Comparison of ENCODE assay signal across 25 cellular contexts in the genomic region with DNA sequence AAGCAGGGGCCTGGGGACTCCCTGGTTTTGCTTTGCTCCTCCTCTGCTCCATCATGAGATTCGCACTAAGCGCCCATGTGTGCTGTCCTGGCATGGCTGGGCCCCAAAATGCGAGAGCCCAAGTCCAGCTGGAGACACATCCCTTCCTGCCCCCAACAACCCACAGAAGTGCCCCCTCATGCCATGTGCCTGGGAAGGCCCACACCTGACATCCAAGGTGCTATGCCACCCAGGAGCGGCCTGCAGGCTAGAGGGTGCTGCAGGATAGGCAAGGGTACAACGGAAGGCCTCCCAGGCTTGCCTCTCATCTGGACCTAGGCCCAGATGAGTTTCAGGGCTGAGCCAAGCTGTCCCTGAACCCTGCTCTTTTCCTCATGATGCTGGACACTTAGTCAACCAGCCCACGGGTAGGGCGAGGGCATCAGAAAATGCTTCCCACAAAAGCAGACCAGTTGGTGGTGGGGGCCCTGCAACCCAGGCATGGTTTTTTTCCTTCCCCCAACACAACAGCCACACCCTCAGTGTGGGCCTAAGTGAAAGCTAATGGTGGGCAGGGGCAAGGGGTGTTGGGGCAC. TPM values are rescaled to one million over a fixed set of nuclear protein-coding genes. Genes with fewer than 3 reads are reported as not detected.
DNase-seq lines count a peak whose midpoint lies in the region; ATAC-seq and TF ChIP-seq lines count a peak whose summit lies in the region.
"Had no signal": no experiment of that assay in that cellular context is flagged by ENCODE, and none has a peak within 500 bp of the region (broad histone marks: within the 10 kb centered on the region; RNA-seq: fewer than 3 reads in every experiment).

No MANE protein-coding gene starts in this region.

- H3K27me3 ChIP-seq in SK-N-SH (ENCODE audit: insufficient read depth) = no peaks in the 10 kb centered on the region
- H3K27me3 ChIP-seq: adrenal gland, esophagus muscularis mucosa, MG63, neutrophil, thyroid gland had no signal

- in situ Hi-C loops in KBM-7 (cut with MboI; ENCODE audit: low pct_unique_long_range_greater_than_20kb, low sequenced_read_pairs) = no loop called here

- H3K27ac ChIP-seq in SK-N-SH (ENCODE audit: low read depth in 2 of 2, low read length in 1 of 2) = peak overlapping the region; percentile 48 to 49; a peak in 2 of 4 replicates
- H3K27ac ChIP-seq in HEK293 (ENCODE audit: extremely low read depth, low read depth, low read length) = no peak overlapping the region
- H3K27ac ChIP-seq: 22Rv1, adrenal gland, esophagus muscularis mucosa, gastrocnemius medialis, neutrophil, thyroid gland had no signal

- H3K36me3 Mint-ChIP-seq in glutamatergic neuron (ENCODE audit: unreplicated experiment) = no peaks in the 10 kb centered on the region
- H3K36me3 Mint-ChIP-seq in activated T-cell treated with anti-CD3 and anti-CD28 coated beads, Interleukin-2, amount 50 U/mL, for 4 hours (ENCODE audit: insufficient read depth) = no peaks in the 10 kb centered on the region
- H3K36me3 Mint-ChIP-seq: CD8-positive, alpha-beta memory T cell had no signal

- H3K4me3 ChIP-seq in SK-N-SH (ENCODE audit: low read depth in 2 of 2, low read length in 1 of 2) (no peak overlapping the region), HEK293 (ENCODE audit: low read depth, low read length) (no peak overlapping the region)
- H3K4me3 ChIP-seq: adrenal gland, esophagus muscularis mucosa, gastrocnemius medialis, MG63, thyroid gland had no signal

- peaks cover 14% of the 10 kb centered on the region for H3K27me3 Mint-ChIP-seq in glutamatergic neuron (ENCODE audit: unreplicated experiment)
- H3K27me3 Mint-ChIP-seq in activated T-cell treated with anti-CD3 and anti-CD28 coated beads, Interleukin-2, amount 50 U/mL, for 4 hours (ENCODE audit: low read depth) = peaks cover 12% of the 10 kb centered on the region

- POLR2A ChIA-PET in SK-N-SH (lab: Yijun Ruan, JAX) (no interaction called here), HEK293 (lab: Yijun Ruan, JAX) (no interaction called here)

- no peak overlapping the region for H3K9ac ChIP-seq in SK-N-SH

- H2AFZ ChIP-seq in SK-N-SH (ENCODE audit: low read depth) = no peak overlapping the region

- no peaks in the 10 kb centered on the region for H3K9me2 ChIP-seq in SK-N-SH

- TF ChIP-seq CTCF in SK-N-SH (IDR thresholded peaks at IDR 0.05) (no peak), HEK293 (tag by site-specific recombination; IDR thresholded peaks at IDR 0.05) (no peak), glutamatergic neuron (IDR thresholded peaks at IDR 0.05; ENCODE audit: partially characterized antibody, unreplicated experiment) (no peak)

- peaks cover 4% of the 10 kb centered on the region for H3K9me3 Mint-ChIP-seq in glutamatergic neuron (ENCODE audit: unreplicated experiment)
- H3K9me3 Mint-ChIP-seq in activated T-cell treated with anti-CD3 and anti-CD28 coated beads, Interleukin-2, amount 50 U/mL, for 4 hours = no peaks in the 10 kb centered on the region
- H3K9me3 Mint-ChIP-seq: activated CD4-positive, alpha-beta memory T cell treated with anti-CD3 and anti-CD28 coated beads, Interleukin-2, amount 10 ng/mL, durations not matched to agents 7 days and 5 days; CD8-positive, alpha-beta memory T cell; stimulated activated naive CD8-positive, alpha-beta T cell treated with anti-CD3 and anti-CD28 coated beads, Interleukin-15, amount 100 ng/mL, for 72 hours had no signal

- H3K36me3 ChIP-seq in SK-N-SH (replicated peaks in 1 of 2; ENCODE audit: control insufficient read depth in 1 of 2, insufficient read depth in 2 of 2, low read length in 1 of 2) (no peaks in the 10 kb centered on the region), HEK293 (ENCODE audit: control insufficient read depth in 2 of 2, insufficient read depth in 1 of 2, low read length in 2 of 2) (no peaks in the 10 kb centered on the region)
- H3K36me3 ChIP-seq: adrenal gland, esophagus muscularis mucosa, gastrocnemius medialis, MG63, neutrophil, thyroid gland had no signal

- intact Hi-C loops in posterior vena cava (cut with DNase I) = no loop called here

- TF ChIP-seq EP300 in SK-N-SH (IDR thresholded peaks at IDR 0.05; ENCODE audit: borderline replicate concordance in 1 of 2, low read depth in 1 of 2, low read length in 1 of 2) = no peak

- H3K79me2 ChIP-seq in SK-N-SH (ENCODE audit: insufficient read depth) = no peaks in the 10 kb centered on the region

- no peak for ATAC-seq in SK-N-SH treated with all-trans-retinoic acid at 6 μM for 48 hours
- no peak for ATAC-seq in activated T-cell treated with anti-CD3 and anti-CD28 coated beads, Interleukin-2, amount 50 U/mL, for 4 hours
- ATAC-seq: activated CD4-positive, CD25-positive, alpha-beta regulatory T cell treated with anti-CD3 and anti-CD28 coated beads, Interleukin-2, amount 50 U/mL, for 24 hours; gastrocnemius medialis; stimulated activated naive CD8-positive, alpha-beta T cell treated with anti-CD3 and anti-CD28 coated beads, Interleukin-15, amount 100 ng/mL, for 72 hours had no signal

- H3K4me2 ChIP-seq in SK-N-SH = 0 out of 2 replicates have a peak overlapping the region, but pooled peaks have one; percentile 10

- H4K20me1 ChIP-seq in SK-N-SH (ENCODE audit: insufficient read depth) = no peaks in the 10 kb centered on the region

- H3K27ac Mint-ChIP-seq in glutamatergic neuron (ENCODE audit: unreplicated experiment) = no peak overlapping the region
- H3K27ac Mint-ChIP-seq: activated CD4-positive, alpha-beta memory T cell treated with anti-CD3 and anti-CD28 coated beads, Interleukin-2, amount 10 ng/mL, durations not matched to agents 7 days and 5 days; CD8-positive, alpha-beta memory T cell had no signal

- CTCF ChIA-PET in SK-N-SH (lab: Yijun Ruan, JAX) (interaction anchor here (1.4 to 3.6 kb wide), 2 partner anchors 74 to 180 kb away, joined by 4 to 13 read pairs; no protein-coding TSS in a partner anchor), HEK293 (lab: Yijun Ruan, JAX) (interaction anchor here (0.6 to 2.0 kb wide), 8 partner anchors 8 to 676 kb away, joined by 3 to 12 read pairs (median 4); no protein-coding TSS in a partner anchor)

- WGBS in SK-N-SH (ENCODE audit: low lambda C conversion rate) = 89% methylated on average over 6 of the region's 7 CpGs

- no peak overlapping the region for H3K4me3 Mint-ChIP-seq in glutamatergic neuron (ENCODE audit: unreplicated experiment)
- H3K4me3 Mint-ChIP-seq in activated T-cell treated with anti-CD3 and anti-CD28 coated beads, Interleukin-2, amount 50 U/mL, for 4 hours = no peak overlapping the region
- H3K4me3 Mint-ChIP-seq: activated CD4-positive, alpha-beta memory T cell treated with anti-CD3 and anti-CD28 coated beads, Interleukin-2, amount 10 ng/mL, durations not matched to agents 7 days and 5 days; CD8-positive, alpha-beta memory T cell; stimulated activated naive CD8-positive, alpha-beta T cell treated with anti-CD3 and anti-CD28 coated beads, Interleukin-15, amount 100 ng/mL, for 72 hours had no signal

- H3K9me3 ChIP-seq in SK-N-SH (no peaks in the 10 kb centered on the region), HEK293 (ENCODE audit: control insufficient read depth, insufficient read depth, low read depth, low read length) (no peaks in the 10 kb centered on the region)
- H3K9me3 ChIP-seq: adrenal gland, esophagus muscularis mucosa, gastrocnemius medialis, MG63, neutrophil, thyroid gland had no signal

- TF ChIP-seq RAD21 in SK-N-SH (IDR thresholded peaks at IDR 0.05; ENCODE audit: low read length) = no peak

- DNase-seq in SK-N-SH (no peak), glutamatergic neuron (peak; percentile 9), posterior vena cava (ENCODE audit: low spot score) (peak; percentile 53), KBM-7 (no peak), activated gamma-delta T cell treated with Interleukin-2 at 50 U/mL for 16 hours (no peak)
- DNase-seq in activated T-cell treated with anti-CD3 and anti-CD28 coated beads, Interleukin-2, amount 50 U/mL, for 4 hours = no peak
- DNase-seq: activated CD4-positive, alpha-beta memory T cell treated with anti-CD3 and anti-CD28 coated beads, Interleukin-2, amount 10 ng/mL, durations not matched to agents 7 days and 5 days; AML-193; effector memory CD4-positive, alpha-beta T cell; NCI-H2081 treated with DMSO at 0.1 percent for 48 hours; NCI-H345; stimulated activated CD4-positive, alpha-beta T cell treated with anti-CD3 and anti-CD28 coated beads, Interleukin-15, amount 100 ng/mL, for 24 hours; stimulated activated naive CD8-positive, alpha-beta T cell treated with anti-CD3 and anti-CD28 coated beads, Interleukin-15, amount 100 ng/mL, for 72 hours; T-helper 1 cell; thyroid gland had no signal

- peaks cover 34 to 81% of the 10 kb centered on the region in 2 experiments for H3K4me1 ChIP-seq in SK-N-SH (ENCODE audit: control insufficient read depth in 1 of 2, insufficient read depth in 2 of 2, low read depth in 1 of 2, low read length in 1 of 2)
- H3K4me1 ChIP-seq in HEK293 (ENCODE audit: control insufficient read depth, insufficient read depth, low read length) = peaks cover 8% of the 10 kb centered on the region; the same call in 1 of the 2 replicates

- peaks cover 6% of the 10 kb centered on the region for H3K4me1 Mint-ChIP-seq in glutamatergic neuron (ENCODE audit: low read depth, unreplicated experiment)
- H3K4me1 Mint-ChIP-seq in activated T-cell treated with anti-CD3 and anti-CD28 coated beads, Interleukin-2, amount 50 U/mL, for 4 hours (ENCODE audit: low read depth) = peaks cover 5% of the 10 kb centered on the region
- H3K4me1 Mint-ChIP-seq: CD8-positive, alpha-beta memory T cell had no signal

- peaks cover 23% of the 10 kb centered on the region for H3F3A ChIP-seq in SK-N-SH (replicated peaks; ENCODE audit: insufficient read depth)

TF ChIP-seq in SK-N-SH, 30 proteins besides CTCF, POLR2A, EP300 and RAD21 (continues in another document):
- TF ChIP-seq ELF1 (IDR thresholded peaks at IDR 0.05) = no peak

TF ChIP-seq in HEK293, 187 proteins besides CTCF, POLR2A, EP300 and RAD21 (continues in another document):
- TF ChIP-seq ZBTB21 (tag by site-specific recombination; IDR thresholded peaks at IDR 0.05) (no peak), SP3 (tag by site-specific recombination; IDR thresholded peaks at IDR 0.05) (no peak), ZFHX2 (tag by site-specific recombination; conservative IDR thresholded peaks at IDR 0.05) (0 out of 2 replicates have a peak, but pooled peaks have one; percentile 23)

RNA-seq across cellular contexts. Expression of gene KRT80, which starts 13.2 kb away (rescaled TPM):
- 14.9 and 17.4 TPM in 2 replicates for polyA plus RNA-seq in SK-N-SH (2012; rRNA removed)
- polyA plus RNA-seq in SK-N-SH (2012; cell fraction: cytosol; rRNA removed) = 8.1 and 10.8 TPM in 2 replicates
- polyA plus RNA-seq in SK-N-SH (2012; cell fraction: nucleus; rRNA removed) = 21.6 and 31.9 TPM in 2 replicates
- total RNA-seq in glutamatergic neuron (ENCODE audit: unreplicated experiment) (not detected), posterior vena cava (under 1 TPM; 0.19 to 0.48 TPM)
- total RNA-seq in activated T-cell treated with anti-CD3 and anti-CD28 coated beads, Interleukin-2, amount 50 U/mL, for 4 hours = under 1 TPM in 2 of 3 donors, not detected in 1; 0.05 to 0.08 TPM
- total RNA-seq: activated CD4-positive, alpha-beta memory T cell treated with anti-CD3 and anti-CD28 coated beads, Interleukin-2, amount 10 ng/mL, durations not matched to agents 7 days and 5 days; CD8-positive, alpha-beta memory T cell had no signal
- polyA plus RNA-seq: CD8-positive, alpha-beta memory T cell had no signal

RNA-seq across cellular contexts. Expression of gene KRT7, which starts 28.0 kb away (rescaled TPM):
- polyA plus RNA-seq in SK-N-SH (2012; rRNA removed) = 3.2 and 5.4 TPM in 2 replicates
- polyA plus RNA-seq in SK-N-SH (2012; cell fraction: cytosol; rRNA removed) = 2.9 TPM in 2 replicates
- polyA plus RNA-seq in SK-N-SH (2012; cell fraction: nucleus; rRNA removed) = 1.9 and 3.3 TPM in 2 replicates
- total RNA-seq in glutamatergic neuron (ENCODE audit: unreplicated experiment) (not detected), posterior vena cava (1 to 10 TPM; 4.1 to 6.8 TPM)
- total RNA-seq in activated T-cell treated with anti-CD3 and anti-CD28 coated beads, Interleukin-2, amount 50 U/mL, for 4 hours = 1 to 10 TPM; 1.2 to 2.1 (median 1.5) TPM
- polyA plus RNA-seq: CD8-positive, alpha-beta memory T cell had no signal

Comparison
In these comparisons a context has a peak if more than half of its experiments do, and no peak if none do; other contexts are left out.
1. DNase-seq: peak in glutamatergic neuron (single experiment) and posterior vena cava (single experiment); none in SK-N-SH (single experiment), activated T-cell treated with anti-CD3 and anti-CD28 coated beads, Interleukin-2, amount 50 U/mL, for 4 hours (single experiment), KBM-7 (single experiment) and activated gamma-delta T cell treated with Interleukin-2 at 50 U/mL for 16 hours (single experiment).